ENCODE assay signal across 1 cellular context in the genomic region with DNA sequence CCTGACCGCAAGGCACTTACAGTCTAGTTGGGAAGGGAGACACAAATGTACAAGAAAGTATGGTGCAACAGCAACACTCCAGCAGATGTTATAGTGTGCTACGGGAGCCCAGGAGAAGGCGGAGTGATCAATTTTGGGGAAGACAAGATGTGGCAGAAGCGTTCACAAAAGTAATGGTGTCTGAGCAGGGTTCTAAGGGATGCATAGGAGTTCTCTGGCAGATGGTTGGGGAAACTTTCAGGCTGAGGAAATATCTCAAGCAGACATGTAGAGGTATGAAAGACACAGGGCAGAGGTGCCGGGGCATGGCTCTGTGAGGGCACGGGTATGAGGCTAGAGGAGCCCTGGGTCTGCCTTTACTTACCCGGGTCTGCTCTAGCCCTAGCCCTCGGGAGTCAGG.
TF ChIP-seq lines count a peak whose summit lies in the region.

No MANE protein-coding gene starts in this region.

TF ChIP-seq in A549, 52 proteins besides CTCF, POLR2A, EP300 and RAD21 (continued from another document):
- TF ChIP-seq RCOR1 (IDR thresholded peaks at IDR 0.05; ENCODE audit: low read depth, low read length) (no peak), KDM5A (IDR thresholded peaks at IDR 0.05) (no peak)
TF ChIP-seq in A549: peak in this region for 0.
